8 cellular contexts compared by ENCODE assay signal in genomic region chr3:133575121-133575520, GRCh38. TPM values are rescaled to one million over a fixed set of nuclear protein-coding genes. Genes with fewer than 3 reads are reported as not detected.
DNase-seq lines count a peak whose midpoint lies in the region; ATAC-seq and TF ChIP-seq lines count a peak whose summit lies in the region.

No MANE protein-coding gene starts in this region.

- no peak for ATAC-seq in GM18873 (IDR thresholded peaks at IDR 0.05; ENCODE audit: low FRiP score, unreplicated experiment)

- peaks cover 26% of the 10 kb centered on the region for H4K20me1 ChIP-seq in Karpas-422 (ENCODE audit: insufficient read depth, low read depth, low read length)

- POLR2A ChIA-PET in A673 (lab: Charles Lee; ENCODE audit: low non-redundant PET), result interaction anchor here (0.6 kb wide), 1 partner anchor 851 kb away, joined by 6 read pairs; no protein-coding TSS in a partner anchor

- no peaks in the 10 kb centered on the region for H3K27me3 ChIP-seq in A673 (replicated peaks; ENCODE audit: insufficient read depth, low read depth, low read length, poor library complexity)
- H3K27me3 ChIP-seq in Karpas-422 (ENCODE audit: low read length), result no peaks in the 10 kb centered on the region
- no peaks in the 10 kb centered on the region for H3K27me3 ChIP-seq in mucosa of stomach (ENCODE audit: control insufficient read depth, insufficient read depth, low read length)

- H3K9me2 ChIP-seq in Karpas-422 (replicated peaks; ENCODE audit: insufficient read depth, low read length), result no peaks in the 10 kb centered on the region

- intact Hi-C loops in A673 (cut with micrococcal nuclease; ENCODE audit: unreplicated experiment), result loop anchor here (5.0 kb wide), 2 partner anchors 88 to 848 kb away; no protein-coding TSS in a partner anchor

- CTCF ChIA-PET in A673 (lab: Charles Lee), result no interaction called here

- H3K4me2 ChIP-seq in Karpas-422 (ENCODE audit: low read depth, low read length, poor library complexity, severe bottlenecking), result peak overlapping the region; percentile 94

- H3K9ac ChIP-seq in Karpas-422 (ENCODE audit: low read length) (peak overlapping the region; percentile 93), mucosa of stomach (ENCODE audit: low read length) (peak overlapping the region; percentile 86)

- H3K27ac ChIP-seq in A673 (ENCODE audit: low read depth, low read length, poor library complexity, severe bottlenecking) (peak overlapping the region; percentile 75), Karpas-422 (ENCODE audit: low read length) (peak overlapping the region; percentile 100)

- H3K36me3 ChIP-seq in A673 (ENCODE audit: insufficient read depth, low read length, poor library complexity, severe bottlenecking) (peaks cover 37% of the 10 kb centered on the region), Karpas-422 (ENCODE audit: insufficient read depth, low read length) (peaks cover 51% of the 10 kb centered on the region), mucosa of stomach (ENCODE audit: control insufficient read depth, insufficient read depth, low read length) (peaks cover 4% of the 10 kb centered on the region)

- TSS peak; percentile 32 for BruUV-seq in A673 (replicated peaks; lab: Mats Ljungman, UMichigan)

- no peak for DNase-seq in A673 (ENCODE audit: low spot score)
- DNase-seq in Karpas-422, result peak; percentile 82
- DNase-seq in choroid plexus epithelial cell (ENCODE audit: low read depth), result no peak
- DNase-seq in NCI-H524 treated with DMSO at 0.1 percent for 48 hours (lab: John Stamatoyannopoulos, UW), result no peak
- DNase-seq in DMS153 (lab: John Stamatoyannopoulos, UW), result no peak
- no peak for DNase-seq in SW 1271 (lab: John Stamatoyannopoulos, UW)

- TF ChIP-seq CTCF in A673 (conservative IDR thresholded peaks at IDR 0.05; ENCODE audit: low read depth, low read length) (no peak), choroid plexus epithelial cell (conservative IDR thresholded peaks at IDR 0.05; ENCODE audit: low read depth, low read length) (no peak)

- H3K4me3 ChIP-seq in A673 (ENCODE audit: low read depth, low read length, poor library complexity, severe bottlenecking) (peak overlapping the region; percentile 62), Karpas-422 (ENCODE audit: low read length) (peak overlapping the region; percentile 97), choroid plexus epithelial cell (ENCODE audit: low read depth, low read length) (peak overlapping the region; percentile 81), mucosa of stomach (ENCODE audit: low read length) (peak overlapping the region; percentile 53)

- H3K4me1 ChIP-seq in A673 (ENCODE audit: insufficient read depth, low read length, poor library complexity, severe bottlenecking), result peaks cover 14% of the 10 kb centered on the region
- peaks cover 60% of the 10 kb centered on the region for H3K4me1 ChIP-seq in Karpas-422 (ENCODE audit: low read length)
- H3K4me1 ChIP-seq in mucosa of stomach (ENCODE audit: control insufficient read depth, insufficient read depth, low read length), result peaks cover 25% of the 10 kb centered on the region

- no peak overlapping the region for H2AFZ ChIP-seq in Karpas-422 (ENCODE audit: low read length)

- peaks cover 55% of the 10 kb centered on the region for H3K79me2 ChIP-seq in Karpas-422 (ENCODE audit: low read length)

- H3K9me3 ChIP-seq in A673 (ENCODE audit: low read depth, low read length, poor library complexity, severe bottlenecking), result no peaks in the 10 kb centered on the region
- H3K9me3 ChIP-seq in Karpas-422 (ENCODE audit: low read length), result no peaks in the 10 kb centered on the region
- H3K9me3 ChIP-seq in mucosa of stomach (ENCODE audit: control insufficient read depth, low read length), result no peaks in the 10 kb centered on the region

RNA-seq across cellular contexts. Expression of gene CDV3, which starts 1.6 kb away (rescaled TPM):
- 146 and 161 TPM in 2 replicates for total RNA-seq in A673 (2021)
- total RNA-seq in Karpas-422 (2014; rRNA removed; shearing (Covaris generic); ENCODE audit: low replicate concordance), result 772 and 806 TPM in 2 replicates
